17 cellular contexts compared by ENCODE assay signal in genomic region chr21:14058566-14058965, GRCh38.
DNase-seq lines count a peak whose midpoint lies in the region; ATAC-seq and TF ChIP-seq lines count a peak whose summit lies in the region.
"Had no signal": no experiment of that assay in that cellular context is flagged by ENCODE, and none has a peak within 500 bp of the region (broad histone marks: within the 10 kb centered on the region; RNA-seq: fewer than 3 reads in every experiment).

No MANE protein-coding gene starts in this region.

- DNase-seq in Right ventricle myocardium superior (peak; percentile 32), left ventricle myocardium inferior (no peak), mucosa of descending colon (peak in 1 of 3 donors; percentile 41), aorta (peak in 1 of 2 donors; percentile 63), body of pancreas (no peak), 8988T (no peak), substantia nigra (lab: John Stamatoyannopoulos, UW) (no peak)
- DNase-seq: KG1; NCI-H1092; NCI-H2107; NCI-H345; NCI-H526 treated with DMSO at 0.1 percent for 48 hours; NK-92 treated with Interleukin-12 subunit alpha and Interleukin-12 subunit beta, amount 100 ng/mL, for 24 hours; OCI-M1; RPMI8226 had no signal

- H3K36me3 ChIP-seq in left ventricle myocardium inferior (no peaks in the 10 kb centered on the region), gastroesophageal sphincter (no peaks in the 10 kb centered on the region), mucosa of descending colon (ENCODE audit: low read depth) (no peaks in the 10 kb centered on the region), aorta (ENCODE audit: control insufficient read depth in 1 of 2, insufficient read depth in 2 of 2, low read length in 1 of 2) (no peaks in the 10 kb centered on the region), body of pancreas (replicated peaks in 1 of 2; ENCODE audit: insufficient read depth in 1 of 2, low read depth in 2 of 2) (no peaks in the 10 kb centered on the region)

- TF ChIP-seq EP300 in gastroesophageal sphincter (IDR thresholded peaks at IDR 0.05): no peak

- TF ChIP-seq CTCF in left ventricle myocardium inferior (IDR thresholded peaks at IDR 0.05; ENCODE audit: borderline replicate concordance) (no peak), gastroesophageal sphincter (IDR thresholded peaks at IDR 0.05) (no peak), mucosa of descending colon (IDR thresholded peaks at IDR 0.05) (no peak), body of pancreas (IDR thresholded peaks at IDR 0.05) (no peak)

- TF ChIP-seq POLR2A in gastroesophageal sphincter (IDR thresholded peaks at IDR 0.05): no peak
- TF ChIP-seq POLR2A in body of pancreas (IDR thresholded peaks at IDR 0.05): no peak

- H3K4me1 ChIP-seq in left ventricle myocardium inferior: no peaks in the 10 kb centered on the region
- no peaks in the 10 kb centered on the region for H3K4me1 ChIP-seq in gastroesophageal sphincter
- no peaks in the 10 kb centered on the region for H3K4me1 ChIP-seq in mucosa of descending colon (ENCODE audit: low read depth)
- no peaks in the 10 kb centered on the region for H3K4me1 ChIP-seq in aorta (ENCODE audit: control insufficient read depth in 1 of 2, insufficient read depth in 2 of 2, low read length in 2 of 2)
- no peaks in the 10 kb centered on the region for H3K4me1 ChIP-seq in body of pancreas

- H3K4me3 ChIP-seq in left ventricle myocardium inferior (no peak overlapping the region), gastroesophageal sphincter (no peak overlapping the region), mucosa of descending colon (no peak overlapping the region), aorta (ENCODE audit: low read length in 2 of 2) (no peak overlapping the region), body of pancreas (no peak overlapping the region)

- WGBS in gastroesophageal sphincter (ENCODE audit: low coverage in 1 of 2), 2 donors: no CpG with 5 or more reads among the region's 2 CpGs
- 99 to 100% methylated on average over 2 of the region's 2 CpGs for WGBS in aorta, 2 donors
- 100% methylated on average over 1 to 2 of the region's 2 CpGs for WGBS in body of pancreas, 2 donors

- H3K27ac ChIP-seq in left ventricle myocardium inferior (replicated peaks) (no peak overlapping the region), gastroesophageal sphincter (no peak overlapping the region), aorta (ENCODE audit: low read depth in 1 of 2, low read length in 2 of 2) (no peak overlapping the region), body of pancreas (no peak overlapping the region), substantia nigra (ENCODE audit: low read depth, low read length, poor library complexity, severe bottlenecking) (no peak overlapping the region)
- H3K27ac ChIP-seq: HL-60 had no signal

- H3K27me3 ChIP-seq in left ventricle myocardium inferior (ENCODE audit: low read depth): no peaks in the 10 kb centered on the region
- H3K27me3 ChIP-seq in gastroesophageal sphincter: no peaks in the 10 kb centered on the region
- no peaks in the 10 kb centered on the region for H3K27me3 ChIP-seq in aorta (ENCODE audit: control insufficient read depth in 1 of 2, insufficient read depth in 2 of 2, low read length in 1 of 2)
- no peaks in the 10 kb centered on the region for H3K27me3 ChIP-seq in body of pancreas

- ATAC-seq in Right ventricle myocardium superior (ENCODE audit: poor library complexity) (no peak), gastroesophageal sphincter (peak; percentile 24), mucosa of descending colon (peak; percentile 7), aorta (ENCODE audit: low FRiP score) (peak; percentile 17), body of pancreas (no peak)

- intact Hi-C loops in Right ventricle myocardium superior (cut with DNase I): no loop called here
- intact Hi-C loops in left ventricle myocardium inferior (cut with micrococcal nuclease): no loop called here
- intact Hi-C loops in mucosa of descending colon (cut with DNase I, micrococcal nuclease): no loop called here
- intact Hi-C loops in aorta (cut with DNase I): no loop called here
- intact Hi-C loops in body of pancreas (cut with DNase I): no loop called here

- H3K9me3 ChIP-seq in left ventricle myocardium inferior (replicated peaks) (peaks cover under 1% of the 10 kb centered on the region), gastroesophageal sphincter (peaks cover 0 to 5% (median 0%) of the 10 kb centered on the region in 3 donors), mucosa of descending colon (no peaks in the 10 kb centered on the region), aorta (ENCODE audit: control insufficient read depth, low read length) (no peaks in the 10 kb centered on the region), body of pancreas (no peaks in the 10 kb centered on the region)

Comparison
In these comparisons a context has a peak if more than half of its experiments do, and no peak if none do; other contexts are left out.
1. ATAC-seq: peak in gastroesophageal sphincter (single experiment), mucosa of descending colon (single experiment) and aorta (single experiment); none in Right ventricle myocardium superior (single experiment) and body of pancreas (single experiment).